Comparison of ENCODE assay signal across 1 cellular context in the genomic region with DNA sequence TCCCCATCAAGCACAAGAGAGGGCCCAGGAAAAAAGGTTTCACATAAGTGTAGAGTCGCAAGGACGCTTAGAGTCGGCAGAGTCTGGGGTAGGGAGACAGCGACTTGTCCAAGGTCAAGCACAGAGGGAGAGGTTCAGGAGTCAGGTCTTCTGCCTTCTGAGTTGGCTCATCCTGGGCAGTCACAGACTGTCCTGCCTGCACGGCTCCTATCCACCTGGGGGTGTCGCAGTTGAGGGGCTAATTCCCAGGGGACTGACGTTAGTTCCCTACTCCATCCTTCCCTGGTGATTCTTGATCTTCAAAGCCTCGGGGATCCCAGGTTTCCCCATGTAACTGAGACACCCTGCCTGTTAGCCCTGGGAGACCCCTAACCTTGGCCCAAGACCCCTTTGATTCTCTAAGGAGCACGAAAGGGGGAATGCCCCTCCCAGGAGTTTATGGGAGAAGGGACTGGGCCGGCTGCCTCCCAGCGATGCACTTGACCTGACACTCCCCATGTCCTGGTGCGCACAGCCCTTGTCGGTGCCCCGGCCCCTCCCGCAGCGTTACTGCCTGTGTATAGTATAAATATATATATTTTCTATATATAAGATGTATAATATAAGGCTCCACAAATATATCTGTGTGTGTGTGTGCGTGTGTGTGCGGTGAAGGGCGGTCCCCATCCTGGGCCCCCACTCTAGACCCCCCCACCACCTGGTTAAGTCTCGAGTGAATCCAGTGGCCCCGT.
TF ChIP-seq lines count a peak whose summit lies in the region.

No MANE protein-coding gene starts in this region.

TF ChIP-seq in GM12878, 131 proteins besides CTCF, POLR2A, EP300 and RAD21:
- TF ChIP-seq MEF2B (IDR thresholded peaks at IDR 0.05; ENCODE audit: partially characterized antibody, poor library complexity, severe bottlenecking), result peak; percentile 93
- TF ChIP-seq, protein P1, sequence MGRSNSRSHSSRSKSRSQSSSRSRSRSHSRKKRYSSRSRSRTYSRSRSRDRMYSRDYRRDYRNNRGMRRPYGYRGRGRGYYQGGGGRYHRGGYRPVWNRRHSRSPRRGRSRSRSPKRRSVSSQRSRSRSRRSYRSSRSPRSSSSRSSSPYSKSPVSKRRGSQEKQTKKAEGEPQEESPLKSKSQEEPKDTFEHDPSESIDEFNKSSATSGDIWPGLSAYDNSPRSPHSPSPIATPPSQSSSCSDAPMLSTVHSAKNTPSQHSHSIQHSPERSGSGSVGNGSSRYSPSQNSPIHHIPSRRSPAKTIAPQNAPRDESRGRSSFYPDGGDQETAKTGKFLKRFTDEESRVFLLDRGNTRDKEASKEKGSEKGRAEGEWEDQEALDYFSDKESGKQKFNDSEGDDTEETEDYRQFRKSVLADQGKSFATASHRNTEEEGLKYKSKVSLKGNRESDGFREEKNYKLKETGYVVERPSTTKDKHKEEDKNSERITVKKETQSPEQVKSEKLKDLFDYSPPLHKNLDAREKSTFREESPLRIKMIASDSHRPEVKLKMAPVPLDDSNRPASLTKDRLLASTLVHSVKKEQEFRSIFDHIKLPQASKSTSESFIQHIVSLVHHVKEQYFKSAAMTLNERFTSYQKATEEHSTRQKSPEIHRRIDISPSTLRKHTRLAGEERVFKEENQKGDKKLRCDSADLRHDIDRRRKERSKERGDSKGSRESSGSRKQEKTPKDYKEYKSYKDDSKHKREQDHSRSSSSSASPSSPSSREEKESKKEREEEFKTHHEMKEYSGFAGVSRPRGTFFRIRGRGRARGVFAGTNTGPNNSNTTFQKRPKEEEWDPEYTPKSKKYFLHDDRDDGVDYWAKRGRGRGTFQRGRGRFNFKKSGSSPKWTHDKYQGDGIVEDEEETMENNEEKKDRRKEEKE (IDR thresholded peaks at IDR 0.05), result no peak
